Comparison of ENCODE assay signal across 10 cellular contexts in the genomic region with DNA sequence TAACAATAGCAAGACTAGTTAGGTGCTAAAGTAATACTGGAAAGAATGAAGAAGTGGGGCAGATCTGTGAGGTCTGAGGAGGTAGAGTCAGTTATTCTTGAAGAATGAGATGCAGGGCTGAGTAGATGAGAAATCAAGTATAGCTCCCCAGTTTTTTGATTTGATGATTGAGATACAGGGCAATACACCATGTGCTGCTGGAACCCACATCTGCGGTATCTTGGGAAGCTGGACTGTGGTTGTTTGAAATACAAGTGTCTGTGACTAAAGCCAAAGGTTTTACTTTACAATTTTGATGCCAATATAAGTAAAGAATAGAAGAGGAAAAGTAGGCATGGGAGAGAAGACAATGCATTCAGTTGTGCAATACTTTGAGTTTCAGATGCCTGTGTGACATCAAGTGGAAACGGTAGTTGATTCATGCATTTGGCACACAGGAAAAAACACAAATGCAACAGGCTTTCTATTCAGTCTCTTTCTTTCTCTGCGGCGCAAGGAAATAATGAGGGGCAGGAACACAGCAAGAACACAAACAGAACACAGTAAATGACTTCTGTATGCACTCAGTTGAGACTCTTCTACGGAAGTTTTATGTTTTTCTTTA.
DNase-seq lines count a peak whose midpoint lies in the region; ATAC-seq and TF ChIP-seq lines count a peak whose summit lies in the region.
"Had no signal": no experiment of that assay in that cellular context is flagged by ENCODE, and none has a peak within 500 bp of the region (broad histone marks: within the 10 kb centered on the region; RNA-seq: fewer than 3 reads in every experiment).

No MANE protein-coding gene starts in this region.

- peaks cover 53% of the 10 kb centered on the region for H3K9me3 ChIP-seq in PC-9 (ENCODE audit: insufficient read depth, low read depth)
- H3K9me3 ChIP-seq in esophagus (ENCODE audit: control insufficient read depth in 2 of 2, insufficient read depth in 1 of 2, low read depth in 1 of 2, low read length in 1 of 2), result no peaks in the 10 kb centered on the region
- peaks cover 0 to 10% (median under 1%) of the 10 kb centered on the region in 4 donors for H3K9me3 ChIP-seq in sigmoid colon
- H3K9me3 ChIP-seq in body of pancreas, result no peaks in the 10 kb centered on the region

- CTCF ChIA-PET in PC-9 (lab: Charles Lee), result no interaction called here

- no peaks in the 10 kb centered on the region; the same call in 1 of the 2 replicates for H3K9me2 ChIP-seq in PC-9 (ENCODE audit: insufficient read depth)

- H3K36me3 ChIP-seq in PC-9 (ENCODE audit: low read depth) (peaks cover 3% of the 10 kb centered on the region; the same call in 1 of the 2 replicates), esophagus (ENCODE audit: control insufficient read depth in 2 of 2, insufficient read depth in 2 of 2, low read length in 1 of 2) (no peaks in the 10 kb centered on the region), sigmoid colon (no peaks in the 10 kb centered on the region), body of pancreas (replicated peaks in 1 of 2; ENCODE audit: insufficient read depth in 1 of 2, low read depth in 2 of 2) (no peaks in the 10 kb centered on the region)

- ATAC-seq in body of pancreas, result no peak
- ATAC-seq: sciatic nerve had no signal

- H3K4me2 ChIP-seq in PC-9, result peak overlapping the region; percentile 58

- H3K79me2 ChIP-seq in PC-9 (ENCODE audit: low read depth), result no peaks in the 10 kb centered on the region

- intact Hi-C loops in PC-9 (cut with micrococcal nuclease; ENCODE audit: unreplicated experiment) (loop anchor here (2.0 kb wide), 1 partner anchor 98 kb away; no protein-coding TSS in a partner anchor), sigmoid colon (cut with DNase I) (loop anchor here (5.0 kb wide), 1 partner anchor 190 kb away; a partner anchor contains a TSS), body of pancreas (cut with DNase I) (no loop called here)

- TF ChIP-seq EP300 in sigmoid colon (IDR thresholded peaks at IDR 0.05), result peak in 2 of 4 donors; percentile 42 to 43

- H3K4me3 ChIP-seq in PC-9, result no peak overlapping the region
- H3K4me3 ChIP-seq in esophagus (ENCODE audit: low read depth in 1 of 2, low read length in 2 of 2), result peak overlapping the region in 1 of 2 donors; percentile 19
- no peak overlapping the region for H3K4me3 ChIP-seq in sigmoid colon
- no peak overlapping the region for H3K4me3 ChIP-seq in body of pancreas

- POLR2A ChIA-PET in PC-9 (lab: Charles Lee; ENCODE audit: unreplicated experiment), result interaction anchor here (0.5 to 0.6 kb wide), 2 partner anchors 97 to 191 kb away, joined by 3 to 5 read pairs; no protein-coding TSS in a partner anchor

- DNase-seq in NCI-H2029 (lab: John Stamatoyannopoulos, UW) (peak; percentile 3), NCI-H2029 treated with DMSO at 0.1 percent for 48 hours (lab: John Stamatoyannopoulos, UW) (no peak), PC-9 (peak in 1 of 2 experiments; percentile 82), sigmoid colon (no peak), body of pancreas (no peak), ecto neural progenitor cell (ENCODE audit: low spot score) (no peak), NCI-H82 treated with DMSO at 0.1 percent for 48 hours (lab: John Stamatoyannopoulos, UW; ENCODE audit: unreplicated experiment) (no peak)

- no peak overlapping the region for H2AFZ ChIP-seq in PC-9

- WGBS in esophagus, 2 donors, result 33 to 58% methylated on average over 5 of the region's 5 CpGs
- WGBS in sigmoid colon, 2 donors, result 77 to 88% methylated on average over 5 of the region's 5 CpGs
- WGBS in body of pancreas, 2 donors, result 70 to 85% methylated on average over 5 of the region's 5 CpGs

- H4K20me1 ChIP-seq in PC-9 (ENCODE audit: insufficient read depth), result no peaks in the 10 kb centered on the region

- H3K27ac ChIP-seq in PC-9, result peak overlapping the region; percentile 95
- H3K27ac ChIP-seq in esophagus (ENCODE audit: low read depth in 2 of 2, low read length in 1 of 2), result peak overlapping the region; percentile 64 to 82
- H3K27ac ChIP-seq in sigmoid colon, result peak overlapping the region in 3 of 4 donors; percentile 24 to 61 (median 52)
- no peak overlapping the region for H3K27ac ChIP-seq in body of pancreas
- H3K27ac ChIP-seq: 22Rv1 had no signal

- no TSS peak for BruUV-seq in PC-9 (replicated peaks; lab: Mats Ljungman, UMichigan)

- no peak for TF ChIP-seq POLR2A in sigmoid colon (IDR thresholded peaks at IDR 0.05)
- no peak for TF ChIP-seq POLR2A in body of pancreas (IDR thresholded peaks at IDR 0.05)

- H3K27me3 ChIP-seq in PC-9 (ENCODE audit: insufficient read depth, low read depth) (no peaks in the 10 kb centered on the region), esophagus (ENCODE audit: control insufficient read depth in 1 of 2, insufficient read depth in 2 of 2, low read length in 2 of 2) (no peaks in the 10 kb centered on the region), sigmoid colon (no peaks in the 10 kb centered on the region), body of pancreas (no peaks in the 10 kb centered on the region)

- no peak for TF ChIP-seq CTCF in PC-9 (conservative IDR thresholded peaks at IDR 0.05)
- TF ChIP-seq CTCF in sigmoid colon (IDR thresholded peaks at IDR 0.05), result no peak
- no peak for TF ChIP-seq CTCF in body of pancreas (IDR thresholded peaks at IDR 0.05)

- H3K4me1 ChIP-seq in PC-9 (replicated peaks; ENCODE audit: insufficient read depth) (peaks cover 36% of the 10 kb centered on the region), esophagus (ENCODE audit: control insufficient read depth in 2 of 2, insufficient read depth in 2 of 2, low read length in 1 of 2) (no peaks in the 10 kb centered on the region), sigmoid colon (peaks cover 0 to 43% (median 32%) of the 10 kb centered on the region in 4 donors), body of pancreas (no peaks in the 10 kb centered on the region)

- peaks cover 30% of the 10 kb centered on the region for H3F3A ChIP-seq in PC-9 (ENCODE audit: insufficient read depth, low read depth)

Comparison
In these comparisons a context has a peak if more than half of its experiments do, and no peak if none do; other contexts are left out.
1. H3K27ac ChIP-seq: peak in PC-9 (single experiment), esophagus (2 of 2) and sigmoid colon (3 of 4); none in body of pancreas (0 of 4).